ENCODE assay signal across 8 cellular contexts in the genomic region with DNA sequence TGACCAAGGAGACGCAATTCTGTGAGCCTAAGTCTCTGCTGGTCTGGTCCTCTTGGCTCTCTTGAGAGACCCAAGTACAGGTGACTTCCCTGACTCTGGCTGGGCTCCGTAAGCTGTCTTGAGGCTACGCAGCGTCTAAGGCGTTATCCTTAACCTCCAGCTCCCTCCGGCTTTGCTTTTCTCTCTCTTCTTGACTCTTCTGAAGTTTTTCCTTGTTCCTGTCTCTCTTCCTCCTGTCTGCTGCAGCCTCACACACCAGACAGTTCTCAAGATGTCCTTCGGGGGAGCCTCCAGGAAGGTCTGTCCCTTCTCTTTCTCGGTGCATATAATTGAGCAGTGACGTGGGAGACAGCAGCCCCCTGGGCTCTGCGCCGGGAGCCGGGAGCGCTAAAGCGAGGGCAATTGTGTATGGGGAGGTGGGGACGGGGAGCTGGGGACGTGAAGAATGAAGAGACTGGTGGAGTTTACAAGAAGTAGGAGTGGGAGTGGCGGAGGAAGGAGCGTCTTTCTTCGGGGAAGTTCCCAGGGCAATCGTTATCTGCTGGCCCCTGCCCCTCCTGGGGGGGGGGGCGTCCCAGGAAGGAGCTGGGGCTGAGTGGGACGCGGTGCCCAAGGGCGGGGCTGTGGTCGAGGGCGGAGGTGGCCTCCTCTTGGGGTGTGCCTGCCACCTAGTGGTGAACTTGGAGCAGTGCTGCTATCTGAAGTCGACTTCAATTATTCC. TPM values are rescaled to one million over a fixed set of nuclear protein-coding genes. Genes with fewer than 3 reads are reported as not detected.
DNase-seq lines count a peak whose midpoint lies in the region; ATAC-seq and TF ChIP-seq lines count a peak whose summit lies in the region.

No MANE protein-coding gene starts in this region.

- no peak overlapping the region for H3K27ac Mint-ChIP-seq in activated CD8-positive, alpha-beta memory T cell treated with anti-CD3 and anti-CD28 coated beads, Interleukin-2, amount 10 ng/mL, durations not matched to agents 7 days and 5 days
- H3K27ac Mint-ChIP-seq in endodermal cell = peak overlapping the region; percentile 80
- peak overlapping the region; percentile 50 for H3K27ac Mint-ChIP-seq in mesothelial cell of epicardium

- no peaks in the 10 kb centered on the region for H3K36me3 ChIP-seq in endodermal cell (ENCODE audit: control insufficient read depth, insufficient read depth, low read length)

- no peak overlapping the region for H3K27ac ChIP-seq in endodermal cell (ENCODE audit: low read depth, low read length)

- 6 to 13% methylated on average over 6 to 27 of the region's 27 CpGs for WGBS in endodermal cell (ENCODE audit: insufficient coverage in 1 of 2, insufficient read length in 1 of 2), 2 experiments

- peaks cover 5% of the 10 kb centered on the region for H3K4me1 Mint-ChIP-seq in activated CD8-positive, alpha-beta memory T cell treated with anti-CD3 and anti-CD28 coated beads, Interleukin-2, amount 10 ng/mL, durations not matched to agents 7 days and 5 days
- H3K4me1 Mint-ChIP-seq in endodermal cell = peaks cover 15% of the 10 kb centered on the region
- H3K4me1 Mint-ChIP-seq in mesothelial cell of epicardium = peaks cover 19% of the 10 kb centered on the region

- peak overlapping the region; percentile 73 for H3K4me3 Mint-ChIP-seq in activated CD8-positive, alpha-beta memory T cell treated with anti-CD3 and anti-CD28 coated beads, Interleukin-2, amount 10 ng/mL, durations not matched to agents 7 days and 5 days
- H3K4me3 Mint-ChIP-seq in endodermal cell (peak overlapping the region; percentile 77), mesothelial cell of epicardium (peak overlapping the region; percentile 81)

- no peaks in the 10 kb centered on the region for H3K9me3 Mint-ChIP-seq in activated CD8-positive, alpha-beta memory T cell treated with anti-CD3 and anti-CD28 coated beads, Interleukin-2, amount 10 ng/mL, durations not matched to agents 7 days and 5 days (ENCODE audit: low read depth)
- H3K9me3 Mint-ChIP-seq in endodermal cell (peaks cover 12% of the 10 kb centered on the region), mesothelial cell of epicardium (peaks cover 6% of the 10 kb centered on the region)

- CTCF ChIA-PET in activated CD8-positive, alpha-beta memory T cell treated with anti-CD3 and anti-CD28 coated beads, Interleukin-2, amount 10 ng/mL, durations not matched to agents 7 days and 5 days (lab: Charles Lee) = interaction anchor here (0.7 to 3.4 kb wide), 19 partner anchors 10 to 228 kb away, joined by 3 to 35 read pairs (median 6); no protein-coding TSS in a partner anchor

- peak; percentile 97 for TF ChIP-seq CTCF in endodermal cell (conservative IDR thresholded peaks at IDR 0.05)
- TF ChIP-seq CTCF in mesothelial cell of epicardium (IDR thresholded peaks at IDR 0.05; ENCODE audit: unreplicated experiment) = peak; percentile 99

- peak overlapping the region; percentile 75 for H3K4me3 ChIP-seq in endodermal cell (ENCODE audit: low read length)

- no peaks in the 10 kb centered on the region for H3K9me3 ChIP-seq in endodermal cell (ENCODE audit: control insufficient read depth, low read length)

- no peaks in the 10 kb centered on the region for H3K36me3 Mint-ChIP-seq in activated CD8-positive, alpha-beta memory T cell treated with anti-CD3 and anti-CD28 coated beads, Interleukin-2, amount 10 ng/mL, durations not matched to agents 7 days and 5 days
- H3K36me3 Mint-ChIP-seq in endodermal cell (ENCODE audit: low read depth) (no peaks in the 10 kb centered on the region), mesothelial cell of epicardium (no peaks in the 10 kb centered on the region)

- peaks cover 5% of the 10 kb centered on the region for H3K4me1 ChIP-seq in endodermal cell (ENCODE audit: control insufficient read depth, insufficient read depth, low read length)

- H3K27me3 ChIP-seq in endodermal cell (ENCODE audit: control insufficient read depth, insufficient read depth, low read length, poor library complexity, severe bottlenecking) = no peaks in the 10 kb centered on the region

- peak; percentile 92 for ATAC-seq in HG02970 (IDR thresholded peaks at IDR 0.05; ENCODE audit: low FRiP score, unreplicated experiment)
- ATAC-seq in activated CD8-positive, alpha-beta memory T cell treated with anti-CD3 and anti-CD28 coated beads, Interleukin-2, amount 10 ng/mL, durations not matched to agents 7 days and 5 days = peak; percentile 92

- peaks cover 22% of the 10 kb centered on the region for H3K27me3 Mint-ChIP-seq in activated CD8-positive, alpha-beta memory T cell treated with anti-CD3 and anti-CD28 coated beads, Interleukin-2, amount 10 ng/mL, durations not matched to agents 7 days and 5 days
- H3K27me3 Mint-ChIP-seq in endodermal cell (ENCODE audit: insufficient read depth) (peaks cover 21% of the 10 kb centered on the region), mesothelial cell of epicardium (ENCODE audit: low read depth) (peaks cover 51% of the 10 kb centered on the region)

- no peak overlapping the region for H3K9ac ChIP-seq in endodermal cell (ENCODE audit: extremely low read depth, low read length, poor library complexity, severe bottlenecking)

- DNase-seq in SHP77 (lab: John Stamatoyannopoulos, UW) (peak; percentile 53 to 65), SHP77 treated with DMSO at 0.1 percent for 48 hours (lab: John Stamatoyannopoulos, UW) (no peak), NCI-H69 (lab: John Stamatoyannopoulos, UW) (peak; percentile 34), endodermal cell (peak; percentile 95), mesothelial cell of epicardium (ENCODE audit: low spot score in 2 of 2, unreplicated experiment in 2 of 2) (peak; percentile 68 to 79)
- peak; percentile 77 for DNase-seq in activated CD8-positive, alpha-beta memory T cell treated with anti-CD3 and anti-CD28 coated beads, Interleukin-2, amount 10 ng/mL, durations not matched to agents 7 days and 5 days
- peak; percentile 46 for DNase-seq in stimulated activated CD8-positive, alpha-beta memory T cell treated with anti-CD3 and anti-CD28 coated beads, Interleukin-12 subunit alpha, Interleukin-12 subunit beta, amount 100 ng/mL, for 4 hours (ENCODE audit: low read depth)

RNA-seq across cellular contexts. Expression of gene PIRT, which starts 6.9 kb away (rescaled TPM):
- total RNA-seq in activated CD8-positive, alpha-beta memory T cell treated with anti-CD3 and anti-CD28 coated beads, Interleukin-2, amount 10 ng/mL, durations not matched to agents 7 days and 5 days = not detected
- total RNA-seq in endodermal cell (not detected), mesothelial cell of epicardium (not detected in 3 replicates)
- polyA plus RNA-seq in endodermal cell (2013, experiment 1 of 2) = not detected
- polyA plus RNA-seq in endodermal cell (2013, experiment 2 of 2) = 0.08 TPM

RNA-seq across cellular contexts. Expression of gene TMEM238L, which starts 40.9 kb away (rescaled TPM):
- not detected for total RNA-seq in activated CD8-positive, alpha-beta memory T cell treated with anti-CD3 and anti-CD28 coated beads, Interleukin-2, amount 10 ng/mL, durations not matched to agents 7 days and 5 days
- not detected for total RNA-seq in endodermal cell
- polyA plus RNA-seq in endodermal cell (2013, experiment 1 of 2) = not detected
- polyA plus RNA-seq in endodermal cell (2013, experiment 2 of 2) = not detected
- total RNA-seq in mesothelial cell of epicardium = not detected in 3 replicates
